ENCODE assay signal across 13 cellular contexts in genomic region chr20:14860410-14860814, GRCh38.
DNase-seq lines count a peak whose midpoint lies in the region; ATAC-seq and TF ChIP-seq lines count a peak whose summit lies in the region.
"Had no signal": no experiment of that assay in that cellular context is flagged by ENCODE, and none has a peak within 500 bp of the region (broad histone marks: within the 10 kb centered on the region; RNA-seq: fewer than 3 reads in every experiment).

No MANE protein-coding gene starts in this region.

- TF ChIP-seq CTCF in foreskin keratinocyte (conservative IDR thresholded peaks at IDR 0.05) (no peak), ascending aorta (IDR thresholded peaks at IDR 0.05) (no peak)

- H3K27ac ChIP-seq in foreskin keratinocyte, result no peak overlapping the region
- no peak overlapping the region for H3K27ac ChIP-seq in ascending aorta
- H3K27ac ChIP-seq: SJSA1 had no signal

- peaks cover 5% of the 10 kb centered on the region for H3K4me1 ChIP-seq in foreskin keratinocyte
- H3K4me1 ChIP-seq in ascending aorta, result no peaks in the 10 kb centered on the region
- H3K4me1 ChIP-seq: SJSA1 had no signal

- ATAC-seq in HG02642 (IDR thresholded peaks at IDR 0.05; ENCODE audit: poor library complexity, unreplicated experiment) (peak; percentile 54), foreskin keratinocyte (peak; percentile 39), GM21360 (IDR thresholded peaks at IDR 0.05; ENCODE audit: unreplicated experiment) (no peak)
- ATAC-seq: activated CD8-positive, alpha-beta memory T cell treated with anti-CD3 and anti-CD28 coated beads, Interleukin-2, amount 10 ng/mL, durations not matched to agents 7 days and 5 days had no signal

- H3K9me3 ChIP-seq in ascending aorta, result no peaks in the 10 kb centered on the region

- H3K36me3 ChIP-seq in ascending aorta, result no peaks in the 10 kb centered on the region
- H3K36me3 ChIP-seq: SJSA1 had no signal

- peak; percentile 5 for DNase-seq in A172 (ENCODE audit: low spot score)
- DNase-seq in NCI-H345 treated with DMSO at 0.1 percent for 48 hours (lab: John Stamatoyannopoulos, UW; ENCODE audit: unreplicated experiment), result peak; percentile 97
- DNase-seq in foreskin keratinocyte, result no peak
- DNase-seq in activated gamma-delta T cell (lab: John Stamatoyannopoulos, UW), result no peak
- no peak for DNase-seq in GF-D8 (lab: John Stamatoyannopoulos, UW)
- no peak for DNase-seq in ascending aorta (ENCODE audit: low spot score in 2 of 2)
- DNase-seq: activated CD8-positive, alpha-beta memory T cell treated with anti-CD3 and anti-CD28 coated beads, Interleukin-2, amount 10 ng/mL, durations not matched to agents 7 days and 5 days; foreskin melanocyte; HFFc6; KG1 had no signal

- H3K4me3 ChIP-seq in ascending aorta, result no peak overlapping the region
- H3K4me3 ChIP-seq: SJSA1 had no signal

- H3K27me3 ChIP-seq in foreskin keratinocyte (no peaks in the 10 kb centered on the region), ascending aorta (no peaks in the 10 kb centered on the region)
- H3K27me3 ChIP-seq: SJSA1 had no signal

- intact Hi-C loops in ascending aorta (cut with DNase I), result no loop called here

Comparison
In these comparisons a context has a peak if more than half of its experiments do, and no peak if none do; other contexts are left out.
1. DNase-seq: peak in A172 (single experiment) and NCI-H345 treated with DMSO at 0.1 percent for 48 hours (single experiment); none in foreskin keratinocyte (0 of 2), activated gamma-delta T cell (single experiment), GF-D8 (single experiment) and ascending aorta (0 of 2).